In genomic region chr3:141275032-141275422, GRCh38 we compare ENCODE assay signal across 1 cellular context.
A peak's percentile ranks its signal among the peaks of the same experiment; 100 is the strongest.
TF ChIP-seq lines count a peak whose summit lies in the region.

No MANE protein-coding gene starts in this region.

TF ChIP-seq in SK-N-SH, 30 proteins besides CTCF, POLR2A, EP300 and RAD21 (continued from another document):
- TF ChIP-seq NFIC (IDR thresholded peaks at IDR 0.05; ENCODE audit: borderline replicate concordance) (peak; percentile 47), TEAD4 (IDR thresholded peaks at IDR 0.05; ENCODE audit: borderline replicate concordance, insufficient read depth) (peak; percentile 59; the same call in 1 of the 2 replicates), RXRA (IDR thresholded peaks at IDR 0.05; ENCODE audit: borderline replicate concordance, low read depth) (peak; percentile 94)
